ENCODE assay signal across 8 cellular contexts in genomic region chr12:109572506-109572845, GRCh38. TPM values are rescaled to one million over a fixed set of nuclear protein-coding genes. Genes with fewer than 3 reads are reported as not detected.
DNase-seq lines count a peak whose midpoint lies in the region; ATAC-seq and TF ChIP-seq lines count a peak whose summit lies in the region.

No MANE protein-coding gene starts in this region.

- peaks cover 78% of the 10 kb centered on the region for H3K36me3 Mint-ChIP-seq in MCF 10A (ENCODE audit: insufficient read depth, unreplicated experiment)
- peaks cover 7% of the 10 kb centered on the region for H3K36me3 Mint-ChIP-seq in mesothelial cell of epicardium

- H3K4me3 Mint-ChIP-seq in MCF 10A (ENCODE audit: unreplicated experiment) = peak overlapping the region; percentile 92
- H3K4me3 Mint-ChIP-seq in mesothelial cell of epicardium = peak overlapping the region; percentile 87

- TF ChIP-seq CTCF in left ventricle myocardium inferior (IDR thresholded peaks at IDR 0.05; ENCODE audit: borderline replicate concordance) (no peak), MCF 10A (IDR thresholded peaks at IDR 0.05; ENCODE audit: unreplicated experiment) (no peak), mesothelial cell of epicardium (IDR thresholded peaks at IDR 0.05; ENCODE audit: unreplicated experiment) (no peak)

- POLR2A ChIA-PET in MCF 10A (lab: Yijun Ruan, JAX) = interaction anchor here (1.1 to 3.6 kb wide), 11 partner anchors 9 to 305 kb away, joined by 3 to 40 read pairs (median 6); partner anchors contain the start of genes KCTD10 and UBE3B

- H3K9me3 ChIP-seq in left ventricle myocardium inferior (replicated peaks) = no peaks in the 10 kb centered on the region

- no peaks in the 10 kb centered on the region for H3K27me3 Mint-ChIP-seq in MCF 10A (ENCODE audit: insufficient read depth, unreplicated experiment)
- no peaks in the 10 kb centered on the region for H3K27me3 Mint-ChIP-seq in mesothelial cell of epicardium (ENCODE audit: low read depth)

- H3K4me1 Mint-ChIP-seq in MCF 10A (ENCODE audit: insufficient read depth, unreplicated experiment) (peaks cover 16% of the 10 kb centered on the region), mesothelial cell of epicardium (peaks cover 20% of the 10 kb centered on the region)

- H3K36me3 ChIP-seq in left ventricle myocardium inferior = peaks cover 42% of the 10 kb centered on the region

- ATAC-seq in left ventricle myocardium superior = no peak
- no peak for ATAC-seq in HG02852 (IDR thresholded peaks at IDR 0.05; ENCODE audit: unreplicated experiment)

- intact Hi-C loops in left ventricle myocardium inferior (cut with micrococcal nuclease) (no loop called here), left ventricle myocardium superior (cut with micrococcal nuclease) (no loop called here), MCF 10A (cut with micrococcal nuclease) (loop anchor here (2.0 kb wide), 1 partner anchor 54 kb away; no protein-coding TSS in a partner anchor)

- no peaks in the 10 kb centered on the region for H3K9me3 Mint-ChIP-seq in MCF 10A (ENCODE audit: unreplicated experiment)
- no peaks in the 10 kb centered on the region for H3K9me3 Mint-ChIP-seq in mesothelial cell of epicardium

- H3K27ac Mint-ChIP-seq in MCF 10A (ENCODE audit: low read depth, unreplicated experiment) (peak overlapping the region; percentile 97), mesothelial cell of epicardium (peak overlapping the region; percentile 96)

- BruUV-seq in MCF 10A (replicated peaks; lab: Mats Ljungman, UMichigan) = no TSS peak

- CTCF ChIA-PET in MCF 10A (lab: Yijun Ruan, JAX) = interaction anchor here (0.5 to 1.9 kb wide), 9 partner anchors 8 to 452 kb away, joined by 3 to 7 read pairs (median 4); no protein-coding TSS in a partner anchor

- DNase-seq in left ventricle myocardium inferior = no peak
- no peak for DNase-seq in left ventricle myocardium superior
- DNase-seq in MCF 10A (ENCODE audit: unreplicated experiment) = no peak
- DNase-seq in mesothelial cell of epicardium (ENCODE audit: low spot score in 2 of 2, unreplicated experiment in 2 of 2) = no peak
- DNase-seq in activated gamma-delta T cell (lab: John Stamatoyannopoulos, UW) = no peak
- no peak for DNase-seq in NCI-H146 (lab: John Stamatoyannopoulos, UW)
- no peak for DNase-seq in caudate nucleus (lab: John Stamatoyannopoulos, UW)

- no peaks in the 10 kb centered on the region for H3K27me3 ChIP-seq in left ventricle myocardium inferior (ENCODE audit: low read depth)

- peaks cover 44% of the 10 kb centered on the region for H3K4me1 ChIP-seq in left ventricle myocardium inferior

- H3K27ac ChIP-seq in left ventricle myocardium inferior (replicated peaks) (peak overlapping the region; percentile 90), caudate nucleus (ENCODE audit: low read depth, low read length) (no peak overlapping the region)

- H3K4me3 ChIP-seq in left ventricle myocardium inferior = peak overlapping the region; percentile 84

RNA-seq across cellular contexts. Expression of gene MMAB, which starts 0.8 kb away (rescaled TPM):
- 55.4 TPM for total RNA-seq in left ventricle myocardium inferior
- total RNA-seq in left ventricle myocardium superior = 55.1 TPM
- 36.0 and 59.2 TPM in 2 replicates for total RNA-seq in MCF 10A (2022)
- total RNA-seq in mesothelial cell of epicardium = 24.3 to 26.4 TPM (median 26.2 TPM) in 3 replicates

RNA-seq across cellular contexts. Expression of gene MVK, which starts 1.1 kb away (rescaled TPM):
- total RNA-seq in left ventricle myocardium inferior = 8.4 TPM
- total RNA-seq in left ventricle myocardium superior = 9.7 TPM
- 15.5 and 17.1 TPM in 2 replicates for total RNA-seq in MCF 10A (2022)
- total RNA-seq in mesothelial cell of epicardium = 17.3 to 19.6 TPM (median 18.0 TPM) in 3 replicates
